Comparison of ENCODE assay signal across 19 cellular contexts in genomic region chr3:42505203-42505848, GRCh38. TPM values are rescaled to one million over a fixed set of nuclear protein-coding genes. Genes with fewer than 3 reads are reported as not detected.
DNase-seq lines count a peak whose midpoint lies in the region; ATAC-seq and TF ChIP-seq lines count a peak whose summit lies in the region.
"Had no signal": no experiment of that assay in that cellular context is flagged by ENCODE, and none has a peak within 500 bp of the region (broad histone marks: within the 10 kb centered on the region; RNA-seq: fewer than 3 reads in every experiment).

No MANE protein-coding gene starts in this region.

- H3K4me1 Mint-ChIP-seq in activated T-cell treated with anti-CD3 and anti-CD28 coated beads, Interleukin-2, amount 50 U/mL, for 24 hours (ENCODE audit: low read depth): peaks cover 52% of the 10 kb centered on the region
- H3K4me1 Mint-ChIP-seq in activated naive CD8-positive, alpha-beta T cell treated with anti-CD3 and anti-CD28 coated beads for 36 hours: peaks cover 58% of the 10 kb centered on the region

- no peak overlapping the region for H3K27ac Mint-ChIP-seq in activated T-cell treated with anti-CD3 and anti-CD28 coated beads, Interleukin-2, amount 50 U/mL, for 24 hours
- peak overlapping the region; percentile 51 for H3K27ac Mint-ChIP-seq in activated naive CD8-positive, alpha-beta T cell treated with anti-CD3 and anti-CD28 coated beads for 36 hours
- H3K27ac Mint-ChIP-seq: activated CD8-positive, alpha-beta T cell treated with anti-CD3 and anti-CD28 coated beads for 36 hours; naive B cell had no signal

- H3K27ac ChIP-seq in tibial artery: peak overlapping the region in 1 of 2 donors; percentile 16
- H3K27ac ChIP-seq: brain microvascular endothelial cell, SJCRH30 had no signal

- ATAC-seq in HG03196 (IDR thresholded peaks at IDR 0.05; ENCODE audit: unreplicated experiment): no peak
- ATAC-seq: activated CD8-positive, alpha-beta T cell treated with anti-CD3 and anti-CD28 coated beads for 36 hours had no signal

- H3K36me3 ChIP-seq in tibial artery: no peaks in the 10 kb centered on the region
- H3K36me3 ChIP-seq: brain microvascular endothelial cell, SJCRH30 had no signal

- H3K4me3 ChIP-seq in tibial artery: no peak overlapping the region
- H3K4me3 ChIP-seq: SJCRH30 had no signal

- H3K4me3 Mint-ChIP-seq in activated T-cell treated with anti-CD3 and anti-CD28 coated beads, Interleukin-2, amount 50 U/mL, for 24 hours: no peak overlapping the region
- H3K4me3 Mint-ChIP-seq in activated naive CD8-positive, alpha-beta T cell treated with anti-CD3 and anti-CD28 coated beads for 36 hours: no peak overlapping the region
- H3K4me3 Mint-ChIP-seq: activated CD8-positive, alpha-beta T cell treated with anti-CD3 and anti-CD28 coated beads for 36 hours had no signal

- H3K36me3 Mint-ChIP-seq in activated T-cell treated with anti-CD3 and anti-CD28 coated beads, Interleukin-2, amount 50 U/mL, for 24 hours (ENCODE audit: low read depth): no peaks in the 10 kb centered on the region
- no peaks in the 10 kb centered on the region for H3K36me3 Mint-ChIP-seq in activated naive CD8-positive, alpha-beta T cell treated with anti-CD3 and anti-CD28 coated beads for 36 hours
- H3K36me3 Mint-ChIP-seq: naive B cell had no signal

- peaks cover 14% of the 10 kb centered on the region for H3K27me3 Mint-ChIP-seq in activated T-cell treated with anti-CD3 and anti-CD28 coated beads, Interleukin-2, amount 50 U/mL, for 24 hours
- peaks cover 12% of the 10 kb centered on the region for H3K27me3 Mint-ChIP-seq in activated naive CD8-positive, alpha-beta T cell treated with anti-CD3 and anti-CD28 coated beads for 36 hours

- no peaks in the 10 kb centered on the region for H3K27me3 ChIP-seq in tibial artery
- H3K27me3 ChIP-seq: brain microvascular endothelial cell, SJCRH30 had no signal

- peaks cover 0 to 34% (median 23%) of the 10 kb centered on the region in 4 donors for H3K4me1 ChIP-seq in tibial artery
- H3K4me1 ChIP-seq: SJCRH30 had no signal

- DNase-seq in activated T-cell treated with anti-CD3 and anti-CD28 coated beads, Interleukin-2, amount 50 U/mL, for 24 hours: peak; percentile 28
- DNase-seq in activated T-cell treated with anti-CD3 and anti-CD28 coated beads for 4 hours (no peak), mesenteric fat pad (ENCODE audit: low spot score) (peak; percentile 81), tibial artery (peak; percentile 17 to 44), NCI-H1092 treated with DMSO at 0.1 percent for 48 hours (lab: John Stamatoyannopoulos, UW) (no peak), H4 (ENCODE audit: low spot score) (no peak)
- no peak for DNase-seq in activated naive CD8-positive, alpha-beta T cell treated with anti-CD3 and anti-CD28 coated beads for 36 hours
- DNase-seq: activated CD8-positive, alpha-beta T cell treated with anti-CD3 and anti-CD28 coated beads for 36 hours; brain microvascular endothelial cell; CD4-positive, CD25-positive, alpha-beta regulatory T cell; effector CD8-positive, alpha-beta T cell; GOT3; hypothalamus; naive B cell; NCI-H1436 treated with DMSO at 0.1 percent for 48 hours; NCI-H446; SJCRH30; T1000 had no signal

- H3K9me3 Mint-ChIP-seq in activated T-cell treated with anti-CD3 and anti-CD28 coated beads, Interleukin-2, amount 50 U/mL, for 24 hours: no peaks in the 10 kb centered on the region
- H3K9me3 Mint-ChIP-seq in activated naive CD8-positive, alpha-beta T cell treated with anti-CD3 and anti-CD28 coated beads for 36 hours: no peaks in the 10 kb centered on the region
- H3K9me3 Mint-ChIP-seq: activated CD8-positive, alpha-beta T cell treated with anti-CD3 and anti-CD28 coated beads for 36 hours had no signal

- no peak for TF ChIP-seq CTCF in tibial artery (IDR thresholded peaks at IDR 0.05)

- H3K9me3 ChIP-seq in tibial artery: no peaks in the 10 kb centered on the region
- H3K9me3 ChIP-seq: SJCRH30 had no signal

- intact Hi-C loops in tibial artery (cut with DNase I; ENCODE audit: low total_unique reads): no loop called here

RNA-seq across cellular contexts. Expression of gene VIPR1, which starts 2.9 kb away (rescaled TPM):
- 1 to 10 TPM; 6.0 to 6.6 TPM for total RNA-seq in activated naive CD8-positive, alpha-beta T cell treated with anti-CD3 and anti-CD28 coated beads for 36 hours
- 2.4 TPM for total RNA-seq in mesenteric fat pad
- not detected in 2 replicates for total RNA-seq in H4 (2014; rRNA removed; shearing (Covaris generic))
- total RNA-seq: SJCRH30 had no signal

Comparison
In these comparisons a context has a peak if more than half of its experiments do, and no peak if none do; other contexts are left out.
1. DNase-seq: peak in activated T-cell treated with anti-CD3 and anti-CD28 coated beads, Interleukin-2, amount 50 U/mL, for 24 hours (single experiment), mesenteric fat pad (single experiment) and tibial artery (2 of 2); none in activated T-cell treated with anti-CD3 and anti-CD28 coated beads for 4 hours (single experiment), activated naive CD8-positive, alpha-beta T cell treated with anti-CD3 and anti-CD28 coated beads for 36 hours (single experiment), NCI-H1092 treated with DMSO at 0.1 percent for 48 hours (single experiment) and H4 (single experiment).